In genomic region chr1:224502459-224503160, GRCh38 we compare ENCODE assay signal across 8 cellular contexts.
A peak's percentile ranks its signal among the peaks of the same experiment; 100 is the strongest.
DNase-seq lines count a peak whose midpoint lies in the region; ATAC-seq and TF ChIP-seq lines count a peak whose summit lies in the region.

No MANE protein-coding gene starts in this region.

- H3K4me2 ChIP-seq in DOHH2 (ENCODE audit: low read length), result peak overlapping the region; percentile 84

- H3K9me3 ChIP-seq in DOHH2 (ENCODE audit: control insufficient read depth, insufficient read depth, low read length), result no peaks in the 10 kb centered on the region
- H3K9me3 ChIP-seq in muscle layer of colon (ENCODE audit: low read length), result no peaks in the 10 kb centered on the region

- H3K27ac Mint-ChIP-seq in stimulated activated naive CD8-positive, alpha-beta T cell treated with anti-CD3 and anti-CD28 coated beads, Interleukin-15, amount 100 ng/mL, for 72 hours, result peak overlapping the region in 1 of 2 donors; percentile 72

- DNase-seq in NCI-H1694 treated with DMSO at 0.1 percent for 48 hours (lab: John Stamatoyannopoulos, UW) (peak; percentile 90), cerebellar cortex (ENCODE audit: low spot score) (peak; percentile 13)
- no peak for DNase-seq in activated CD8-positive, alpha-beta memory T cell treated with anti-CD3 and anti-CD28 coated beads for 24 hours
- no peak for DNase-seq in stimulated activated naive CD8-positive, alpha-beta T cell treated with anti-CD3 and anti-CD28 coated beads, Interleukin-15, amount 100 ng/mL, for 72 hours

- H3K79me2 ChIP-seq in DOHH2 (ENCODE audit: control insufficient read depth, low read length), result no peaks in the 10 kb centered on the region

- H3K27me3 ChIP-seq in DOHH2 (ENCODE audit: control insufficient read depth, low read length) (no peaks in the 10 kb centered on the region), muscle layer of colon (ENCODE audit: control insufficient read depth in 1 of 2, insufficient read depth in 2 of 2, low read length in 2 of 2) (no peaks in the 10 kb centered on the region)

- H3K9me3 Mint-ChIP-seq in stimulated activated naive CD8-positive, alpha-beta T cell treated with anti-CD3 and anti-CD28 coated beads, Interleukin-15, amount 100 ng/mL, for 72 hours, result no peaks in the 10 kb centered on the region

- no peak for TF ChIP-seq CTCF in DOHH2 (IDR thresholded peaks at IDR 0.05; ENCODE audit: low read depth, low read length, poor library complexity, severe bottlenecking)

- H3K4me1 Mint-ChIP-seq in stimulated activated naive CD8-positive, alpha-beta T cell treated with anti-CD3 and anti-CD28 coated beads, Interleukin-15, amount 100 ng/mL, for 72 hours, result peaks cover 50% of the 10 kb centered on the region

- peaks cover 20% of the 10 kb centered on the region for H3K27me3 Mint-ChIP-seq in stimulated activated naive CD8-positive, alpha-beta T cell treated with anti-CD3 and anti-CD28 coated beads, Interleukin-15, amount 100 ng/mL, for 72 hours

- peak overlapping the region in 1 of 2 donors; percentile 42 for H3K4me3 Mint-ChIP-seq in stimulated activated naive CD8-positive, alpha-beta T cell treated with anti-CD3 and anti-CD28 coated beads, Interleukin-15, amount 100 ng/mL, for 72 hours

- no peaks in the 10 kb centered on the region for H3K9me2 ChIP-seq in DOHH2 (replicated peaks; ENCODE audit: control insufficient read depth, low read length)

- H4K20me1 ChIP-seq in DOHH2 (ENCODE audit: control insufficient read depth, insufficient read depth, low read depth, low read length), result no peaks in the 10 kb centered on the region

- H3F3A ChIP-seq in DOHH2 (ENCODE audit: control insufficient read depth, insufficient read depth), result peaks cover 10% of the 10 kb centered on the region; the same call in 1 of the 2 replicates

- peak overlapping the region; percentile 41 for H3K9ac ChIP-seq in muscle layer of colon (ENCODE audit: low read length)

- H3K36me3 ChIP-seq in DOHH2 (ENCODE audit: control insufficient read depth, low read length) (no peaks in the 10 kb centered on the region), muscle layer of colon (ENCODE audit: insufficient read depth, low read length) (no peaks in the 10 kb centered on the region)

- peaks cover 46% of the 10 kb centered on the region for H3K4me1 ChIP-seq in DOHH2 (ENCODE audit: control insufficient read depth, low read length)
- peaks cover 45% of the 10 kb centered on the region for H3K4me1 ChIP-seq in muscle layer of colon (ENCODE audit: insufficient read depth, low read length)

- H3K27ac ChIP-seq in DOHH2 (ENCODE audit: low read depth, low read length) (peak overlapping the region; percentile 51), muscle layer of colon (ENCODE audit: low read depth, low read length) (peak overlapping the region; percentile 94)

- H3K4me3 ChIP-seq in DOHH2 (ENCODE audit: low read length) (peak overlapping the region; percentile 38), muscle layer of colon (ENCODE audit: low read depth in 1 of 2, low read length in 2 of 2) (peak overlapping the region in 1 of 2 donors; percentile 32)

- ATAC-seq in GM18520 (IDR thresholded peaks at IDR 0.05; ENCODE audit: unreplicated experiment), result no peak
- ATAC-seq in HG02759 (IDR thresholded peaks at IDR 0.05; ENCODE audit: unreplicated experiment), result no peak
- no peak for ATAC-seq in stimulated activated naive CD8-positive, alpha-beta T cell treated with anti-CD3 and anti-CD28 coated beads, Interleukin-15, amount 100 ng/mL, for 72 hours

Comparison
In these comparisons a context has a peak if more than half of its experiments do, and no peak if none do; other contexts are left out.
1. DNase-seq: peak in NCI-H1694 treated with DMSO at 0.1 percent for 48 hours (single experiment) and cerebellar cortex (single experiment); none in activated CD8-positive, alpha-beta memory T cell treated with anti-CD3 and anti-CD28 coated beads for 24 hours (single experiment) and stimulated activated naive CD8-positive, alpha-beta T cell treated with anti-CD3 and anti-CD28 coated beads, Interleukin-15, amount 100 ng/mL, for 72 hours (0 of 2).